ENCODE assay signal across 8 cellular contexts in the genomic region with DNA sequence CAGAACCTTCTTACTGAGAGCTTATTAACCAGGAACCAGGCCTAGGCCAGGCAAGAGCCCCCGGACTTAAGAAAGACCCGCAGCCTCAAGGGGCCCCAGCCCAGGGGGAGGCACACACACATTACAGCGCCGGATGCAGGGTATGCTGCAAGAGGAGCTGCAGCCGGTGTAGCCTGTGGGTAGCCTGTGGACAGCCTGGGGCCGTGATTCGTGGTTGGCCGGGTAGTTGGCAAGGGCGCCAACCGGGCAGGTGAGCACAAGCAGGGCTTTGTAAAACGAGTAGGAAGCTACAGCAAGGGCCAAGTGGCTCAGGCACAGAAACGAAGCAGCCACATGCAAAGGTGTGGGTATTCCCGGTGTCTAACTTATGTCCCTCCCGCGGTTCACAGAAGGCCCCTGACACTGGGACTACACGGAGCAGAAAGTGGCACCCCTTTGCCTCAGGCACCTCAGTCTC. TPM values are rescaled to one million over a fixed set of nuclear protein-coding genes. Genes with fewer than 3 reads are reported as not detected.
DNase-seq lines count a peak whose midpoint lies in the region; ATAC-seq and TF ChIP-seq lines count a peak whose summit lies in the region.

No MANE protein-coding gene starts in this region.

- peaks cover 6% of the 10 kb centered on the region for H3K4me1 Mint-ChIP-seq in activated T-helper 2 cell treated with anti-CD3 and anti-CD28 coated beads, Interferon-gamma antibody, Interleukin-2, Interleukin-4, amounts not matched to agents 10 μg/mL and 5 μg/mL and 100 μg/mL, durations not matched to agents 14 hours and 24 hours and 36 hours (ENCODE audit: low read depth)

- ATAC-seq in GM18517 (IDR thresholded peaks at IDR 0.05; ENCODE audit: unreplicated experiment) (peak; percentile 26), HG03354 (IDR thresholded peaks at IDR 0.05; ENCODE audit: poor library complexity, severe bottlenecking, unreplicated experiment) (peak; percentile 28), left lobe of liver (peak; percentile 52), GM21360 (IDR thresholded peaks at IDR 0.05; ENCODE audit: unreplicated experiment) (no peak)

- intact Hi-C loops in activated T-helper 2 cell treated with anti-CD3 and anti-CD28 coated beads, Interferon-gamma antibody, Interleukin-2, Interleukin-4, amounts not matched to agents 10 μg/mL and 5 μg/mL and 100 μg/mL, durations not matched to agents 14 hours and 24 hours and 36 hours (cut with micrococcal nuclease) = no loop called here
- intact Hi-C loops in vagina (cut with DNase I) = no loop called here

- TF ChIP-seq POLR2A in vagina (IDR thresholded peaks at IDR 0.05) = no peak

- TF ChIP-seq CTCF in AG09309 (IDR thresholded peaks at IDR 0.05; ENCODE audit: control insufficient read depth, insufficient read depth, low read depth, low read length, missing control alignments) (no peak), vagina (IDR thresholded peaks at IDR 0.05) (no peak)

- peak overlapping the region; percentile 52 for H3K4me3 Mint-ChIP-seq in activated T-helper 2 cell treated with anti-CD3 and anti-CD28 coated beads, Interferon-gamma antibody, Interleukin-2, Interleukin-4, amounts not matched to agents 10 μg/mL and 5 μg/mL and 100 μg/mL, durations not matched to agents 14 hours and 24 hours and 36 hours (ENCODE audit: low read depth)

- peaks cover 19% of the 10 kb centered on the region for H3K36me3 Mint-ChIP-seq in activated T-helper 2 cell treated with anti-CD3 and anti-CD28 coated beads, Interferon-gamma antibody, Interleukin-2, Interleukin-4, amounts not matched to agents 10 μg/mL and 5 μg/mL and 100 μg/mL, durations not matched to agents 14 hours and 24 hours and 36 hours (ENCODE audit: low read depth)

- peaks cover 50% of the 10 kb centered on the region for H3K4me1 ChIP-seq in vagina

- H3K27ac Mint-ChIP-seq in activated T-helper 2 cell treated with anti-CD3 and anti-CD28 coated beads, Interferon-gamma antibody, Interleukin-2, Interleukin-4, amounts not matched to agents 10 μg/mL and 5 μg/mL and 100 μg/mL, durations not matched to agents 14 hours and 24 hours and 36 hours = no peak overlapping the region

- no peaks in the 10 kb centered on the region for H3K9me3 ChIP-seq in vagina

- H3K9me3 Mint-ChIP-seq in activated T-helper 2 cell treated with anti-CD3 and anti-CD28 coated beads, Interferon-gamma antibody, Interleukin-2, Interleukin-4, amounts not matched to agents 10 μg/mL and 5 μg/mL and 100 μg/mL, durations not matched to agents 14 hours and 24 hours and 36 hours = no peaks in the 10 kb centered on the region

- H3K27me3 ChIP-seq in vagina = no peaks in the 10 kb centered on the region

- H3K27ac ChIP-seq in vagina = peak overlapping the region; percentile 78

- H3K4me3 ChIP-seq in AG09309 (ENCODE audit: control insufficient read depth, low read depth, low read length) (peak overlapping the region; percentile 37), vagina (peak overlapping the region; percentile 55)

- no peaks in the 10 kb centered on the region for H3K36me3 ChIP-seq in vagina

- DNase-seq in AG09309 (ENCODE audit: low read depth) (no peak), left lobe of liver (ENCODE audit: low spot score) (no peak), vagina (ENCODE audit: extremely low spot score in 2 of 2) (no peak), GDM1 (lab: John Stamatoyannopoulos, UW) (no peak)
- DNase-seq in activated T-helper 2 cell treated with anti-CD3 and anti-CD28 coated beads, Interferon-gamma antibody, Interleukin-2, Interleukin-4, amounts not matched to agents 10 μg/mL and 5 μg/mL and 100 μg/mL, durations not matched to agents 14 hours and 24 hours and 36 hours (ENCODE audit: low spot score) = no peak

- H3K27me3 Mint-ChIP-seq in activated T-helper 2 cell treated with anti-CD3 and anti-CD28 coated beads, Interferon-gamma antibody, Interleukin-2, Interleukin-4, amounts not matched to agents 10 μg/mL and 5 μg/mL and 100 μg/mL, durations not matched to agents 14 hours and 24 hours and 36 hours (ENCODE audit: low read depth) = no peaks in the 10 kb centered on the region

RNA-seq across cellular contexts. Expression of a gene that starts 40.6 kb away (rescaled TPM):
- 0.09 and 0.14 TPM in 2 replicates for total RNA-seq in activated T-helper 2 cell treated with anti-CD3 and anti-CD28 coated beads, Interferon-gamma antibody, Interleukin-2, Interleukin-4, amounts not matched to agents 10 μg/mL and 5 μg/mL and 100 μg/mL, durations not matched to agents 14 hours and 24 hours and 36 hours
- total RNA-seq in left lobe of liver (0.13 TPM), vagina (13.0 TPM)

Comparison
In these comparisons a context has a peak if more than half of its experiments do, and no peak if none do; other contexts are left out.
1. RNA of a gene that starts 40.6 kb away (total RNA-seq): 13.0 TPM in vagina (single experiment); 0.13 TPM in left lobe of liver (single experiment) and 0.09 to 0.14 TPM in activated T-helper 2 cell treated with anti-CD3 and anti-CD28 coated beads, Interferon-gamma antibody, Interleukin-2, Interleukin-4, amounts not matched to agents 10 μg/mL and 5 μg/mL and 100 μg/mL, durations not matched to agents 14 hours and 24 hours and 36 hours; every median in the first group is over 10 times any median in the second.